18 cellular contexts compared by ENCODE assay signal in the genomic region with DNA sequence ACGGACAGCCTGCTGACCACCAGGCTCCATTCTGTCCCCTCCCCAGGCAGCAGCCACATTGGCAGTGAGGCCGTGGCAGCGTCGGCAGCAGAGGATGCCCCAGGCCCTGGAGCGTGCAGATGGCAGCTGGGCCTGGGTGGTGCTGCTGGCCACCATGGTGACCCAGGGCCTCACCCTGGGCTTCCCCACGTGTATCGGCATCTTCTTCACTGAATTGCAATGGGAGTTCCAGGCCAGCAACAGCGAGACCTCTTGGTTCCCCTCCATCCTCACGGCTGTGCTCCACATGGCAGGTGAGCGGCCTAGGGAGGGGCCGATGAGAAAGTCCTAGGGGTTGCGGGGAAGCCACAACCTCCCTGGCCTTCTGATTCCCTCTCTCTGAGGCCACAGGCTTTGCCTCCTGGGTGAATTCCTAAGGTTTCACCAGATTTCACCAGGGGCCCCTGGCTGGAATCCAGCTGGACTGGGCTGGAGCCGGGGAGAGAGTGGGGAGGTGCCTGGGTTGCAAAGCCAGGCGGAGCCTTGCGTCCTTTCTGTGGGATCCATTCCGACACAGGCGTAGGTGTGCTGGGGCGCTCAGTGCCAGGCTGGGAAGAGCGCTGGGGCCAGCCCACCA. TPM values are rescaled to one million over a fixed set of nuclear protein-coding genes. Genes with fewer than 3 reads are reported as not detected.
DNase-seq lines count a peak whose midpoint lies in the region; ATAC-seq and TF ChIP-seq lines count a peak whose summit lies in the region.
"Had no signal": no experiment of that assay in that cellular context is flagged by ENCODE, and none has a peak within 500 bp of the region (broad histone marks: within the 10 kb centered on the region; RNA-seq: fewer than 3 reads in every experiment).

No MANE protein-coding gene starts in this region.

- no peak overlapping the region for H3K27ac ChIP-seq in IMR-90 (ENCODE audit: insufficient read depth, low read length)
- H3K27ac ChIP-seq in colonic mucosa: no peak overlapping the region
- H3K27ac ChIP-seq in mucosa of rectum (ENCODE audit: low read depth in 2 of 2, low read length in 2 of 2): peak overlapping the region; percentile 95 to 96
- H3K27ac ChIP-seq in transverse colon: peak overlapping the region; percentile 90 to 97 (median 96)
- H3K27ac ChIP-seq: SJCRH30, thoracic aorta had no signal

- peaks cover 22% of the 10 kb centered on the region for H3K4me1 ChIP-seq in IMR-90 (ENCODE audit: control insufficient read depth, insufficient read depth, low read length)
- H3K4me1 ChIP-seq in colonic mucosa: peaks cover 28% of the 10 kb centered on the region
- H3K4me1 ChIP-seq in mucosa of rectum (ENCODE audit: control insufficient read depth in 2 of 2, insufficient read depth in 2 of 2, low read length in 2 of 2): peaks cover 57 to 66% of the 10 kb centered on the region in 2 donors
- peaks cover 37 to 76% (median 61%) of the 10 kb centered on the region in 4 donors for H3K4me1 ChIP-seq in transverse colon

- in situ Hi-C loops in IMR-90 (cut with MboI; ENCODE audit: low sequenced_read_pairs): no loop called here
- in situ Hi-C loops in transverse colon (cut with MboI; ENCODE audit: low pct_ligation_motif_present in 1 of 4, low pct_unique_long_range_greater_than_20kb in 1 of 4, low sequenced_read_pairs in 3 of 4): no loop called here

- H4K20me1 ChIP-seq in IMR-90 (ENCODE audit: insufficient read depth, low read length): no peaks in the 10 kb centered on the region; the same call in 1 of the 2 replicates

- POLR2A ChIA-PET in IMR-90 (lab: Charles Lee; ENCODE audit: unreplicated experiment): no interaction called here

- no peak overlapping the region for H3K4me2 ChIP-seq in IMR-90 (ENCODE audit: low read depth, low read length)

- no peak overlapping the region for H4K8ac ChIP-seq in IMR-90 (ENCODE audit: low read depth in 2 of 2, low read length in 2 of 2)

- TF ChIP-seq CTCF in IMR-90 (conservative IDR thresholded peaks at IDR 0.05; ENCODE audit: low read depth, low read length) (no peak), colonic mucosa (IDR thresholded peaks at IDR 0.05) (no peak), transverse colon (IDR thresholded peaks at IDR 0.05) (no peak)

- H3K9ac ChIP-seq in IMR-90 (ENCODE audit: low read depth, low read length): no peak overlapping the region
- H3K9ac ChIP-seq in colonic mucosa (ENCODE audit: low read depth in 2 of 2, low read length in 2 of 2): peak overlapping the region; percentile 66 to 89
- H3K9ac ChIP-seq in mucosa of rectum (ENCODE audit: low read depth in 1 of 2, low read length in 2 of 2): peak overlapping the region in 1 of 2 donors; percentile 70

- no peak for TF ChIP-seq RAD21 in IMR-90 (IDR thresholded peaks at IDR 0.05; ENCODE audit: low read length)

- H3K36me3 ChIP-seq in IMR-90 (ENCODE audit: control insufficient read depth, insufficient read depth, low read length): peaks cover 3% of the 10 kb centered on the region; the same call in 1 of the 2 replicates
- H3K36me3 ChIP-seq in colonic mucosa: no peaks in the 10 kb centered on the region
- peaks cover 3 to 5% of the 10 kb centered on the region in 2 donors for H3K36me3 ChIP-seq in mucosa of rectum (ENCODE audit: control insufficient read depth in 2 of 2, insufficient read depth in 2 of 2, low read length in 2 of 2)
- H3K36me3 ChIP-seq in transverse colon: no peaks in the 10 kb centered on the region
- H3K36me3 ChIP-seq: SJCRH30, thoracic aorta had no signal

- no peak overlapping the region for H3K18ac ChIP-seq in IMR-90 (ENCODE audit: low read depth, low read length)

- no peak overlapping the region for H2BK15ac ChIP-seq in IMR-90 (ENCODE audit: low read depth, low read length)

- H3K4ac ChIP-seq in IMR-90 (ENCODE audit: low read depth, low read length): no peak overlapping the region

- 0 out of 2 replicates have a peak overlapping the region, but pooled peaks have one; percentile 14 for H4K91ac ChIP-seq in IMR-90 (ENCODE audit: insufficient read depth, low read depth, low read length)

- DNase-seq in IMR-90: no peak
- DNase-seq in colonic mucosa: no peak
- no peak for DNase-seq in transverse colon
- DNase-seq in NCI-H2171 (lab: John Stamatoyannopoulos, UW): no peak
- DNase-seq: activated B cell treated with CpG ODN at 0.5 μM for 24 hours; activated CD8-positive, alpha-beta memory T cell treated with anti-CD3 and anti-CD28 coated beads for 24 hours; GOT3; left ventricle myocardium superior; NCI-H1930; NCI-H524; SJCRH30 had no signal

- no peak overlapping the region for H3K56ac ChIP-seq in IMR-90 (ENCODE audit: extremely low read depth, insufficient read depth, low read length)

- 91% methylated on average over 6 of the region's 19 CpGs; no CpG with 5 or more reads in 1 of the 2 experiments for WGBS in IMR-90 (ENCODE audit: extremely low coverage in 2 of 2, insufficient read length in 1 of 2), 2 experiments
- 82 to 95% methylated on average over 2 to 14 of the region's 19 CpGs for WGBS in transverse colon (ENCODE audit: low coverage in 1 of 2), 2 donors

- ATAC-seq in IMR-90 (ENCODE audit: low read depth): no peak
- no peak for ATAC-seq in GM21447 (IDR thresholded peaks at IDR 0.05; ENCODE audit: unreplicated experiment)
- ATAC-seq in HG02623 (IDR thresholded peaks at IDR 0.05; ENCODE audit: unreplicated experiment): no peak
- no peak for ATAC-seq in HG03108 (IDR thresholded peaks at IDR 0.05; ENCODE audit: unreplicated experiment)
- ATAC-seq: left ventricle myocardium superior had no signal

- no peaks in the 10 kb centered on the region for H3K9me3 ChIP-seq in IMR-90 (ENCODE audit: control insufficient read depth, insufficient read depth, low read length)
- H3K9me3 ChIP-seq in colonic mucosa: no peaks in the 10 kb centered on the region
- no peaks in the 10 kb centered on the region for H3K9me3 ChIP-seq in mucosa of rectum (ENCODE audit: control insufficient read depth in 2 of 2, low read length in 2 of 2)
- no peaks in the 10 kb centered on the region for H3K9me3 ChIP-seq in transverse colon
- H3K9me3 ChIP-seq: SJCRH30, thoracic aorta had no signal

- peak overlapping the region; percentile 65; the same call in 1 of the 2 replicates for H2AK5ac ChIP-seq in IMR-90 (ENCODE audit: low read depth, low read length)

- no peak for TF ChIP-seq EP300 in transverse colon (IDR thresholded peaks at IDR 0.05; ENCODE audit: low read depth)

- H3K4me3 ChIP-seq in IMR-90 (ENCODE audit: insufficient read depth, low read depth, low read length) (no peak overlapping the region), colonic mucosa (no peak overlapping the region), mucosa of rectum (ENCODE audit: low read length in 2 of 2) (no peak overlapping the region), transverse colon (no peak overlapping the region)
- H3K4me3 ChIP-seq: SJCRH30, thoracic aorta had no signal

- peak overlapping the region; percentile 9; the same call in 1 of the 2 replicates for H4K5ac ChIP-seq in IMR-90 (ENCODE audit: low read depth, low read length)

- BruUV-seq in IMR-90 (replicated peaks; lab: Mats Ljungman, UMichigan): no TSS peak

- peaks cover 18% of the 10 kb centered on the region for H3K9me1 ChIP-seq in IMR-90 (ENCODE audit: insufficient read depth, low read length)

- peak overlapping the region; percentile 10 for H2AFZ ChIP-seq in IMR-90 (replicated peaks; ENCODE audit: low read length, poor library complexity)

- CTCF ChIA-PET in IMR-90 (lab: Yijun Ruan, JAX): interaction anchor here (1.7 kb wide), 1 partner anchor 20 kb away, joined by 5 read pairs; no protein-coding TSS in a partner anchor

- H2BK20ac ChIP-seq in IMR-90 (ENCODE audit: low read depth, low read length): no peak overlapping the region

- H3K14ac ChIP-seq in IMR-90 (replicated peaks; ENCODE audit: low read depth, low read length): no peak overlapping the region

- dilution Hi-C loops in IMR-90 (cut with HindIII; ENCODE audit: low sequenced_read_pairs, unreplicated experiment): no loop called here

- H3K23ac ChIP-seq in IMR-90 (ENCODE audit: low read depth, low read length): no peak overlapping the region

- no peak overlapping the region for H2BK5ac ChIP-seq in IMR-90 (ENCODE audit: low read depth, low read length, poor library complexity, severe bottlenecking)

- TF ChIP-seq POLR2A in IMR-90 (IDR thresholded peaks at IDR 0.05; ENCODE audit: low read depth, low read length) (no peak), transverse colon (IDR thresholded peaks at IDR 0.05) (no peak)

- peaks cover 0 to 24% of the 10 kb centered on the region in 2 experiments; a peak in 2 of 4 replicates for H3K79me1 ChIP-seq in IMR-90 (ENCODE audit: low read depth in 1 of 2, low read length in 2 of 2)

- peak overlapping the region; percentile 50 for H2AK9ac ChIP-seq in IMR-90 (replicated peaks; ENCODE audit: low read depth, low read length, poor library complexity)

- no peaks in the 10 kb centered on the region for H3K27me3 ChIP-seq in IMR-90 (ENCODE audit: control insufficient read depth, insufficient read depth, low read length)
- H3K27me3 ChIP-seq in colonic mucosa: no peaks in the 10 kb centered on the region
- no peaks in the 10 kb centered on the region for H3K27me3 ChIP-seq in mucosa of rectum (ENCODE audit: control insufficient read depth in 2 of 2, insufficient read depth in 2 of 2, low read length in 2 of 2)
- H3K27me3 ChIP-seq in transverse colon: no peaks in the 10 kb centered on the region
- H3K27me3 ChIP-seq: SJCRH30 had no signal

- H2BK120ac ChIP-seq in IMR-90 (ENCODE audit: low read depth, low read length): no peak overlapping the region

- intact Hi-C loops in IMR-90 (cut with micrococcal nuclease): no loop called here
- intact Hi-C loops in colonic mucosa (cut with DNase I): no loop called here
- intact Hi-C loops in transverse colon (cut with DNase I; ENCODE audit: low total_unique reads): no loop called here

RNA-seq across cellular contexts. Expression of a gene that starts 5.9 kb away (rescaled TPM):
- total RNA-seq in IMR-90 (2012; rRNA removed) (1.1 and 1.8 TPM in 2 replicates), colonic mucosa (10 to 100 TPM; 19.4 to 50.1 TPM), transverse colon (10 to 100 TPM; 65.9 to 94.6 (median 79.5) TPM)
- 5.9 and 7.1 TPM in 2 replicates for polyA plus RNA-seq in IMR-90 (2012; rRNA removed)
- polyA plus RNA-seq in IMR-90 (2012; cell fraction: cytosol; rRNA removed): 1.9 and 9.5 TPM in 2 replicates
- 19.4 and 39.3 TPM in 2 replicates for polyA plus RNA-seq in IMR-90 (2012; cell fraction: nucleus; rRNA removed; ENCODE audit: low replicate concordance)
- total RNA-seq: Daoy had no signal
- polyA plus RNA-seq: neural cell had no signal

RNA-seq across cellular contexts. Expression of a gene that starts 16.1 kb away (rescaled TPM):
- total RNA-seq in IMR-90 (2012; rRNA removed) (1.7 and 1.8 TPM in 2 replicates), colonic mucosa (10 to 100 TPM; 20.5 to 20.7 TPM), transverse colon (10 to 100 TPM in 3 of 4 donors, 1 to 10 TPM in 1; 8.2 to 41.1 (median 21.4) TPM)
- polyA plus RNA-seq in IMR-90 (2012; rRNA removed): 6.9 and 7.3 TPM in 2 replicates
- polyA plus RNA-seq in IMR-90 (2012; cell fraction: cytosol; rRNA removed): 7.1 and 7.3 TPM in 2 replicates
- polyA plus RNA-seq in IMR-90 (2012; cell fraction: nucleus; rRNA removed; ENCODE audit: low replicate concordance): 4.8 and 7.7 TPM in 2 replicates

RNA-seq across cellular contexts. Expression of a gene that starts 37.9 kb away (rescaled TPM):
- total RNA-seq in IMR-90 (2012; rRNA removed) (23.1 and 24.0 TPM in 2 replicates), colonic mucosa (10 to 100 TPM; 72.3 to 94.9 TPM), transverse colon (100 to 1,000 TPM; 162 to 247 (median 208) TPM)
- polyA plus RNA-seq in IMR-90 (2012; rRNA removed): 44.6 and 62.1 TPM in 2 replicates
- polyA plus RNA-seq in IMR-90 (2012; cell fraction: cytosol; rRNA removed): 36.7 and 49.9 TPM in 2 replicates
- polyA plus RNA-seq in IMR-90 (2012; cell fraction: nucleus; rRNA removed; ENCODE audit: low replicate concordance): 78.2 and 163 TPM in 2 replicates

RNA-seq across cellular contexts. Expression of a gene that starts 46.6 kb away (rescaled TPM):
- total RNA-seq in IMR-90 (2012; rRNA removed) (9.1 and 9.4 TPM in 2 replicates), colonic mucosa (10 to 100 TPM; 14.8 to 18.1 TPM), transverse colon (10 to 100 TPM; 14.5 to 24.7 (median 19.7) TPM)
- polyA plus RNA-seq in IMR-90 (2012; rRNA removed): 18.3 and 18.4 TPM in 2 replicates
- 10.8 and 16.4 TPM in 2 replicates for polyA plus RNA-seq in IMR-90 (2012; cell fraction: cytosol; rRNA removed)
- polyA plus RNA-seq in IMR-90 (2012; cell fraction: nucleus; rRNA removed; ENCODE audit: low replicate concordance): 9.9 and 12.6 TPM in 2 replicates

RNA-seq across cellular contexts. Expression of a gene that starts 46.9 kb away (rescaled TPM):
- total RNA-seq in IMR-90 (2012; rRNA removed) (365 and 373 TPM in 2 replicates), colonic mucosa (100 to 1,000 TPM; 302 to 371 TPM), transverse colon (100 to 1,000 TPM in 3 of 4 donors, 10 to 100 TPM in 1; 75.2 to 373 (median 245) TPM)
- 331 and 425 TPM in 2 replicates for polyA plus RNA-seq in IMR-90 (2012; rRNA removed)
- polyA plus RNA-seq in IMR-90 (2012; cell fraction: cytosol; rRNA removed): 109 and 263 TPM in 2 replicates
- polyA plus RNA-seq in IMR-90 (2012; cell fraction: nucleus; rRNA removed; ENCODE audit: low replicate concordance): 38.0 and 159 TPM in 2 replicates

Comparison
In these comparisons a context has a peak if more than half of its experiments do, and no peak if none do; other contexts are left out.
1. H3K27ac ChIP-seq: peak in mucosa of rectum (2 of 2) and transverse colon (4 of 4); none in IMR-90 (single experiment) and colonic mucosa (single experiment).